Comparison of ENCODE assay signal across 2 cellular contexts in genomic region chr12:53944907-53945847, GRCh38.
A peak's percentile ranks its signal among the peaks of the same experiment; 100 is the strongest.
TF ChIP-seq lines count a peak whose summit lies in the region.

No MANE protein-coding gene starts in this region.

TF ChIP-seq in HEK293, 187 proteins besides CTCF, POLR2A, EP300 and RAD21:
- TF ChIP-seq REST (tag by site-specific recombination; IDR thresholded peaks at IDR 0.05) (0 out of 2 replicates have a peak, but pooled peaks have one; percentile 40), ZNF202 (tag by site-specific recombination; IDR thresholded peaks at IDR 0.05; ENCODE audit: borderline replicate concordance) (no peak)

TF ChIP-seq in K562, 482 proteins besides CTCF, POLR2A, EP300 and RAD21:
- TF ChIP-seq TRIM24 (IDR thresholded peaks at IDR 0.05) (no peak), CEBPB (tag; IDR thresholded peaks at IDR 0.05) (no peak), TCF3 (CRISPR knock-in tag; IDR thresholded peaks at IDR 0.05) (peak; percentile 62), RBM14 (IDR thresholded peaks at IDR 0.05; ENCODE audit: borderline replicate concordance, insufficient read depth, low read depth, low read length) (no peak), RFX1 (IDR thresholded peaks at IDR 0.05) (no peak), MAFF (IDR thresholded peaks at IDR 0.05; ENCODE audit: low read length) (no peak), TRIM28 (IDR thresholded peaks at IDR 0.05) (no peak), MAFK (IDR thresholded peaks at IDR 0.05; ENCODE audit: low read length) (no peak), TEAD4 (IDR thresholded peaks at IDR 0.05; ENCODE audit: low read length) (0 out of 2 replicates have a peak, but pooled peaks have one; percentile 32), TEAD4 (CRISPR knock-in tag; IDR thresholded peaks at IDR 0.05; ENCODE audit: borderline replicate concordance) (no peak), ESRRB (CRISPR knock-in tag; IDR thresholded peaks at IDR 0.05; ENCODE audit: borderline replicate concordance) (no peak), NR2C2 (CRISPR knock-in tag; IDR thresholded peaks at IDR 0.05) (no peak), NR2C2 (tag; IDR thresholded peaks at IDR 0.05) (no peak), ZNF696 (CRISPR knock-in tag; conservative IDR thresholded peaks at IDR 0.05) (no peak), TEAD1 (CRISPR knock-in tag; IDR thresholded peaks at IDR 0.05) (no peak), SIN3B (IDR thresholded peaks at IDR 0.05; ENCODE audit: low read depth) (no peak), NFE2 (IDR thresholded peaks at IDR 0.05; ENCODE audit: low read depth) (no peak), LEF1 (IDR thresholded peaks at IDR 0.05) (no peak), TBP (optimal IDR thresholded peaks at IDR 0.05; ENCODE audit: low read depth, low read length) (no peak), CBFA2T3 (IDR thresholded peaks at IDR 0.05) (peak; percentile 67), GTF2F1 (IDR thresholded peaks at IDR 0.05; ENCODE audit: low read depth, low read length) (no peak), TAL1 (IDR thresholded peaks at IDR 0.05) (peak; percentile 53; the same call in 1 of the 2 replicates), ARID1B (IDR thresholded peaks at IDR 0.05) (peak; percentile 26; the same call in 1 of the 2 replicates), UBTF (IDR thresholded peaks at IDR 0.05; ENCODE audit: borderline replicate concordance in 1 of 2, low read depth in 2 of 2, low read length in 2 of 2) (peak; percentile 50 to 79; a peak in 2 of 4 replicates), FOXJ2 (tag; IDR thresholded peaks at IDR 0.05) (no peak), ZNF778 (CRISPR knock-in tag; IDR thresholded peaks at IDR 0.05) (no peak), CBFA2T2 (conservative IDR thresholded peaks at IDR 0.05) (peak; percentile 34; the same call in 1 of the 2 replicates), RHOXF2B (CRISPR knock-in tag; conservative IDR thresholded peaks at IDR 0.05) (no peak), ATF3 (IDR thresholded peaks at IDR 0.05) (no peak), ATF3 (CRISPR knock-in tag; conservative IDR thresholded peaks at IDR 0.05) (no peak), SIRT6 (IDR thresholded peaks at IDR 0.05; ENCODE audit: low read depth, low read length) (no peak), HNRNPL (IDR thresholded peaks at IDR 0.05; ENCODE audit: low read depth, low read length) (no peak), C11orf30 (IDR thresholded peaks at IDR 0.05; ENCODE audit: low read depth) (no peak), TCF7 (IDR thresholded peaks at IDR 0.05; ENCODE audit: borderline replicate concordance) (no peak), ZNF277 (CRISPR knock-in tag; IDR thresholded peaks at IDR 0.05; ENCODE audit: borderline replicate concordance) (no peak), POU5F1 (IDR thresholded peaks at IDR 0.05; ENCODE audit: borderline replicate concordance, low read depth, low read length, partially characterized antibody) (no peak), MAZ (CRISPR knock-in tag; conservative IDR thresholded peaks at IDR 0.05 in 1 of 2, IDR thresholded peaks at IDR 0.05 in 1 of 2) (no peak), MED1 (CRISPR knock-in tag; IDR thresholded peaks at IDR 0.05; ENCODE audit: borderline replicate concordance) (no peak), FOXK2 (conservative IDR thresholded peaks at IDR 0.05 in 1 of 2, IDR thresholded peaks at IDR 0.05 in 1 of 2; ENCODE audit: low read depth in 2 of 2) (no peak), RBM22 (IDR thresholded peaks at IDR 0.05; ENCODE audit: low read depth, low read length, poor library complexity, severe bottlenecking) (no peak), SETDB1 (IDR thresholded peaks at IDR 0.05; ENCODE audit: low read length) (no peak), ZNF143 (CRISPR knock-in tag; IDR thresholded peaks at IDR 0.05) (no peak), TFE3 (CRISPR knock-in tag; IDR thresholded peaks at IDR 0.05) (no peak), CREM (IDR thresholded peaks at IDR 0.05; ENCODE audit: low read depth) (0 out of 2 replicates have a peak, but pooled peaks have one; percentile 17), HNRNPLL (IDR thresholded peaks at IDR 0.05; ENCODE audit: low read depth, low read length, poor library complexity, severe bottlenecking) (peak; percentile 89), ZBTB5 (IDR thresholded peaks at IDR 0.05) (no peak), RBBP5 (IDR thresholded peaks at IDR 0.05; ENCODE audit: borderline replicate concordance, insufficient read depth, low read length, poor library complexity, severe bottlenecking) (no peak), RCOR1 (IDR thresholded peaks at IDR 0.05; ENCODE audit: borderline replicate concordance in 1 of 2, low read depth in 2 of 2, low read length in 2 of 2) (no peak), ZBTB43 (CRISPR knock-in tag; IDR thresholded peaks at IDR 0.05) (no peak), CXXC5 (CRISPR knock-in tag; IDR thresholded peaks at IDR 0.05) (peak; percentile 54; the same call in 1 of the 2 replicates), U2AF2 (optimal IDR thresholded peaks at IDR 0.05; ENCODE audit: low read depth, low read length) (no peak), RNF2 (IDR thresholded peaks at IDR 0.05) (0 out of 2 replicates have a peak, but pooled peaks have one; percentile 51), ZNF253 (CRISPR knock-in tag; conservative IDR thresholded peaks at IDR 0.05) (no peak), ZNF174 (CRISPR knock-in tag; IDR thresholded peaks at IDR 0.05) (no peak), ZBTB17 (CRISPR knock-in tag; IDR thresholded peaks at IDR 0.05) (no peak), HMG20B (CRISPR knock-in tag; IDR thresholded peaks at IDR 0.05) (no peak), MTF1 (CRISPR knock-in tag; IDR thresholded peaks at IDR 0.05; ENCODE audit: borderline replicate concordance) (no peak), HDAC8 (tag; IDR thresholded peaks at IDR 0.05) (no peak), NRF1 (conservative IDR thresholded peaks at IDR 0.05 in 1 of 2, IDR thresholded peaks at IDR 0.05 in 1 of 2) (peak; percentile 26 to 45; a peak in 3 of 4 replicates), RFX5 (IDR thresholded peaks at IDR 0.05; ENCODE audit: low read depth, low read length) (no peak)
